Comparison of ENCODE assay signal across 20 cellular contexts in the genomic region with DNA sequence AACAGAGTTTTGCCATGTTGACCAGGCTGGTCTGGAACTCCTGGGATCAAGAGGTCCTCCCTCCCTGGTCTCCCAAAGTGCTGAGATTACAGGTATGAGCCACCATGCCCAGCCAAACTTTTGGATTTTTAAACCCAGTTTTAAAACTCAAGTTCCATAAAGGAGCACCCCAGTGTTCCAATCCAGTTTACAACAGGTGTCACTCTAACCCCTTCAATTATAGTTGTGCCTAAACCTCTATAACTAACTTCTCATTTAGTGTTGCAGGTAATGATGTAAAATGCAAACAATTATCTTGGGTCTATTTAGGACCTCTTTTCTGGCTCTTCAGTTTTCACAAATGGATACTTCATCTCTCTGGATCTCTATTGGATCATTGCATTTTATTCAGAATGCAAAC. TPM values are rescaled to one million over a fixed set of nuclear protein-coding genes. Genes with fewer than 3 reads are reported as not detected.
A peak's percentile ranks its signal among the peaks of the same experiment; 100 is the strongest.
DNase-seq lines count a peak whose midpoint lies in the region; ATAC-seq, FAIRE-seq and TF ChIP-seq lines count a peak whose summit lies in the region.
"Had no signal": no experiment of that assay in that cellular context is flagged by ENCODE, and none has a peak within 500 bp of the region (broad histone marks: within the 10 kb centered on the region; RNA-seq: fewer than 3 reads in every experiment).

No MANE protein-coding gene starts in this region.

- H3K27ac ChIP-seq in right atrium auricular region, result no peak overlapping the region
- no peak overlapping the region for H3K27ac ChIP-seq in GM12878 (ENCODE audit: control insufficient read depth, insufficient read depth)
- H3K27ac ChIP-seq: C4-2B, HL-60 had no signal

- no TSS peak for BruUV-seq in GM12878 (replicated peaks; lab: Mats Ljungman, UMichigan)

- TF ChIP-seq CTCF in right atrium auricular region (IDR thresholded peaks at IDR 0.05) (no peak), GM12878 (IDR thresholded peaks at IDR 0.05 in 2 of 3, conservative IDR thresholded peaks at IDR 0.05 in 1 of 3; ENCODE audit: control insufficient read depth in 2 of 3, extremely low read depth in 1 of 3, insufficient read depth in 1 of 3, low read depth in 3 of 3, low read length in 3 of 3) (peak in 1 of 3 experiments; percentile 36; a peak in 1 of 6 replicates), osteocyte (IDR thresholded peaks at IDR 0.05) (no peak)

- H3K27me3 ChIP-seq in right atrium auricular region (no peaks in the 10 kb centered on the region), GM12878 (replicated peaks in 1 of 2; ENCODE audit: control insufficient read depth in 2 of 2, insufficient read depth in 2 of 2, low read length in 1 of 2) (no peaks in the 10 kb centered on the region; a peak in 1 of 4 replicates)

- H3K9me3 ChIP-seq in right atrium auricular region, result no peaks in the 10 kb centered on the region
- H3K9me3 ChIP-seq in GM12878 (replicated peaks; ENCODE audit: control insufficient read depth, insufficient read depth, low read length), result no peaks in the 10 kb centered on the region
- H3K9me3 ChIP-seq: Caco-2 had no signal

- no peak overlapping the region for H3K4me3 ChIP-seq in right atrium auricular region
- no peak overlapping the region for H3K4me3 ChIP-seq in GM12878
- H3K4me3 ChIP-seq: GM23338 had no signal

- ATAC-seq in left ventricle myocardium superior (no peak), GM12878 (no peak), GM18498 (IDR thresholded peaks at IDR 0.05; ENCODE audit: unreplicated experiment) (no peak)
- ATAC-seq: GM23338 had no signal

- CTCF ChIA-PET in GM12878 (lab: Yijun Ruan, JAX), result interaction anchor here (1.5 to 1.8 kb wide), 2 partner anchors 15 to 303 kb away, joined by 3 to 6 read pairs; no protein-coding TSS in a partner anchor

- no peak overlapping the region for H3K4me2 ChIP-seq in GM12878 (ENCODE audit: control insufficient read depth, insufficient read depth)
- H3K4me2 ChIP-seq: GM23338 had no signal

- RAD21 ChIA-PET in GM12878 (lab: Charles Lee; ENCODE audit: unreplicated experiment), result no interaction called here

- H3K27me3 Mint-ChIP-seq in osteocyte (ENCODE audit: unreplicated experiment), result peaks cover 18% of the 10 kb centered on the region
- H3K27me3 Mint-ChIP-seq: CD4-positive, alpha-beta T cell had no signal

- SMC1A ChIA-PET in GM12878 (lab: Charles Lee; ENCODE audit: uncharacterized antibody, unreplicated experiment), result no interaction called here

- H3K9me3 Mint-ChIP-seq in osteocyte (ENCODE audit: unreplicated experiment), result no peaks in the 10 kb centered on the region
- H3K9me3 Mint-ChIP-seq: CD4-positive, alpha-beta T cell; GM23338 had no signal

- no peak overlapping the region for H3K27ac Mint-ChIP-seq in osteocyte (ENCODE audit: unreplicated experiment)
- H3K27ac Mint-ChIP-seq: CD4-positive, alpha-beta T cell; GM23338 had no signal

- no peak overlapping the region for H3K9ac ChIP-seq in GM12878 (ENCODE audit: control insufficient read depth, insufficient read depth, low read length)

- no peak overlapping the region for H3K4me3 Mint-ChIP-seq in osteocyte (ENCODE audit: unreplicated experiment)
- H3K4me3 Mint-ChIP-seq: CD4-positive, alpha-beta T cell; GM23338 had no signal

- in situ Hi-C loops in GM12878 (cut with MboI), result loop anchor here (10.0 kb wide), 1 partner anchor 301 kb away; no protein-coding TSS in a partner anchor

- no peaks in the 10 kb centered on the region for H3K36me3 ChIP-seq in right atrium auricular region
- no peaks in the 10 kb centered on the region for H3K36me3 ChIP-seq in GM12878 (ENCODE audit: control insufficient read depth in 2 of 2, insufficient read depth in 2 of 2, low read length in 1 of 2)

- TF ChIP-seq POLR2A in GM12891 (IDR thresholded peaks at IDR 0.05; ENCODE audit: low read depth, low read length) (no peak), GM12878 (IDR thresholded peaks at IDR 0.05; ENCODE audit: low read depth, low read length) (no peak)

- H3K79me2 ChIP-seq in GM12878 (ENCODE audit: control insufficient read depth, insufficient read depth, low read length), result no peaks in the 10 kb centered on the region

- no peaks in the 10 kb centered on the region for H3K4me1 Mint-ChIP-seq in osteocyte (ENCODE audit: unreplicated experiment)
- H3K4me1 Mint-ChIP-seq: GM23338 had no signal

- intact Hi-C loops in left ventricle myocardium superior (cut with micrococcal nuclease) (no loop called here), GM12878 (cut with micrococcal nuclease; ENCODE audit: unreplicated experiment) (no loop called here)

- no peak for TF ChIP-seq EP300 in GM12878 (IDR thresholded peaks at IDR 0.05; ENCODE audit: borderline replicate concordance in 1 of 2, control insufficient read depth in 1 of 2, low read depth in 2 of 2, low read length in 2 of 2)

- no peaks in the 10 kb centered on the region for H3K4me1 ChIP-seq in right atrium auricular region
- H3K4me1 ChIP-seq in GM12878 (ENCODE audit: control insufficient read depth, insufficient read depth, low read length), result peaks cover under 1% of the 10 kb centered on the region; the same call in 1 of the 2 replicates
- H3K4me1 ChIP-seq: Caco-2 had no signal

- TF ChIP-seq RAD21 in GM12878 (IDR thresholded peaks at IDR 0.05; ENCODE audit: insufficient read depth, low read depth, low read length), result peak; percentile 41

- peak; percentile 73 for FAIRE-seq in GM12891 (lab: Jason Lieb, UNC)
- FAIRE-seq in GM12878 (lab: Jason Lieb, UNC), result no peak
- FAIRE-seq: D721Med, GM18507, H54 had no signal

- POLR2A ChIA-PET in GM12878 (lab: Charles Lee), result no interaction called here

- DNase-seq in right atrium auricular region (ENCODE audit: low spot score) (peak; percentile 11), left ventricle myocardium superior (no peak), GM12891 (ENCODE audit: insufficient read length, low spot score) (no peak), GM12878 (ENCODE audit: low read depth, low spot score) (no peak), osteocyte (ENCODE audit: extremely low spot score, unreplicated experiment) (peak; percentile 7), NCI-H526 treated with DMSO at 0.1 percent for 48 hours (lab: John Stamatoyannopoulos, UW) (no peak), SW 1271 (lab: John Stamatoyannopoulos, UW) (no peak)
- DNase-seq: ACHN; Caco-2; CD4-positive, alpha-beta T cell; GDM1; HCEC 1CT had no signal

- H3K36me3 Mint-ChIP-seq in osteocyte (ENCODE audit: unreplicated experiment), result no peaks in the 10 kb centered on the region

- H2AFZ ChIP-seq in GM12878 (ENCODE audit: control insufficient read depth, low read depth, low read length), result no peak overlapping the region
- H2AFZ ChIP-seq: GM23338 had no signal

- H4K20me1 ChIP-seq in GM12878 (ENCODE audit: control insufficient read depth, insufficient read depth), result no peaks in the 10 kb centered on the region

RNA-seq across cellular contexts. Expression of a gene that starts 7.8 kb away (rescaled TPM):
- total RNA-seq in right atrium auricular region, result 10 to 100 TPM in 1 of 2 donors, 1 to 10 TPM in 1; 4.3 to 11.1 TPM
- 8.0 TPM for total RNA-seq in left ventricle myocardium superior
- polyA plus RNA-seq in GM12891 (2012; ENCODE audit: low read depth, missing spikeins), result 0.83 TPM
- 3.4 and 8.4 TPM in 2 replicates for total RNA-seq in GM12878 (2013; cell fraction: nucleolus; rRNA removed)
- total RNA-seq in GM12878 (2014; rRNA removed), result 12.3 and 13.6 TPM in 2 replicates
- total RNA-seq in GM12878 (2014; rRNA removed; fragmentation: Illumina TruSeq; extraction: Trizol), result 10.2 and 12.1 TPM in 2 replicates
- total RNA-seq in GM12878 (2021), result 7.4 and 9.2 TPM in 2 replicates
- polyA plus RNA-seq in GM12878 (2011; ENCODE audit: low read depth), result 1.4 TPM
- 0.15 and 0.30 TPM in 2 replicates for polyA plus RNA-seq in GM12878 (2011; rRNA removed)
- polyA plus RNA-seq in GM12878 (2011; cell fraction: cytosol; rRNA removed), result 0.28 TPM in 2 replicates
- polyA plus RNA-seq in GM12878 (2011; cell fraction: nucleus; rRNA removed), result 0.16 and 0.25 TPM in 2 replicates
- 1.9 and 2.4 TPM in 2 replicates for polyA plus RNA-seq in GM12878 (2012)
- polyA plus RNA-seq in GM12878 (2014; fragmentation: Illumina TruSeq; extraction: Trizol), result 10.9 TPM in 2 replicates
- 1 to 10 TPM; 2.9 to 5.6 TPM for polyA plus RNA-seq in GM12878 (2014; fragmentation: Nextera tagmentation; extraction: Ambion mirVana)
- polyA plus RNA-seq in GM12878 (2014; rRNA removed), result 8.0 and 9.6 TPM in 2 replicates
- 1 to 10 TPM; 3.7 to 3.8 TPM for polyA plus RNA-seq in GM12878 (2016; fragmentation: Nextera tagmentation; extraction: Ambion mirVana)
- 0.41 TPM in 1 of 2 replicates, not detected in the other for polyA minus RNA-seq in GM12878 (2011; rRNA and poly(A)+ RNA removed)
- polyA minus RNA-seq in GM12878 (2011; cell fraction: cytosol; rRNA and poly(A)+ RNA removed), result not detected in 2 replicates
- polyA minus RNA-seq in GM12878 (2011; cell fraction: nucleus; rRNA and poly(A)+ RNA removed), result 2.4 and 2.9 TPM in 2 replicates
- 0.31 and 0.62 TPM in 2 replicates for total RNA-seq in osteocyte
- total RNA-seq: HT1080 had no signal

RNA-seq across cellular contexts. Expression of a gene that starts 7.9 kb away (rescaled TPM):
- total RNA-seq in right atrium auricular region (10 to 100 TPM in 1 of 2 donors, 1 to 10 TPM in 1; 6.6 to 11.0 TPM), left ventricle myocardium superior (14.2 TPM), GM12878 (2014; rRNA removed) (13.7 and 14.4 TPM in 2 replicates), GM12878 (2014; rRNA removed; fragmentation: Illumina TruSeq; extraction: Trizol) (21.1 and 21.7 TPM in 2 replicates), GM12878 (2021) (13.3 and 15.7 TPM in 2 replicates), osteocyte (9.8 and 15.5 TPM in 2 replicates)
- 15.6 TPM for polyA plus RNA-seq in GM12891 (2012; ENCODE audit: low read depth, missing spikeins)
- 73.2 and 82.2 TPM in 2 replicates for total RNA-seq in GM12878 (2013; cell fraction: nucleolus; rRNA removed)
- 4.5 TPM for polyA plus RNA-seq in GM12878 (2011; ENCODE audit: low read depth)
- polyA plus RNA-seq in GM12878 (2011; rRNA removed) (18.9 and 26.9 TPM in 2 replicates), GM12878 (2014; fragmentation: Illumina TruSeq; extraction: Trizol) (36.2 and 52.5 TPM in 2 replicates), GM12878 (2014; fragmentation: Nextera tagmentation; extraction: Ambion mirVana) (10 to 100 TPM; 36.3 to 57.1 TPM), GM12878 (2014; rRNA removed) (9.6 and 11.5 TPM in 2 replicates), GM12878 (2016; fragmentation: Nextera tagmentation; extraction: Ambion mirVana) (10 to 100 TPM; 40.7 to 41.1 TPM)
- 5.8 and 6.3 TPM in 2 replicates for polyA plus RNA-seq in GM12878 (2011; cell fraction: cytosol; rRNA removed)
- polyA plus RNA-seq in GM12878 (2011; cell fraction: nucleus; rRNA removed), result 7.1 and 7.9 TPM in 2 replicates
- 9.6 TPM in 2 replicates for polyA plus RNA-seq in GM12878 (2012)
- 9.0 and 9.6 TPM in 2 replicates for polyA minus RNA-seq in GM12878 (2011; rRNA and poly(A)+ RNA removed)
- polyA minus RNA-seq in GM12878 (2011; cell fraction: cytosol; rRNA and poly(A)+ RNA removed), result 3.6 and 6.3 TPM in 2 replicates
- 6.9 and 10.3 TPM in 2 replicates for polyA minus RNA-seq in GM12878 (2011; cell fraction: nucleus; rRNA and poly(A)+ RNA removed)

RNA-seq across cellular contexts. Expression of a gene that starts 56.9 kb away (rescaled TPM):
- 10 to 100 TPM in 1 of 2 donors, 1 to 10 TPM in 1; 6.9 to 13.1 TPM for total RNA-seq in right atrium auricular region
- 4.1 TPM for total RNA-seq in left ventricle myocardium superior
- 6.9 TPM for polyA plus RNA-seq in GM12891 (2012; ENCODE audit: low read depth, missing spikeins)
- 4.7 and 6.0 TPM in 2 replicates for total RNA-seq in GM12878 (2013; cell fraction: nucleolus; rRNA removed)
- total RNA-seq in GM12878 (2014; rRNA removed), result 19.3 and 20.7 TPM in 2 replicates
- total RNA-seq in GM12878 (2014; rRNA removed; fragmentation: Illumina TruSeq; extraction: Trizol), result 16.0 and 16.1 TPM in 2 replicates
- total RNA-seq in GM12878 (2021), result 22.6 and 22.9 TPM in 2 replicates
- polyA plus RNA-seq in GM12878 (2011; ENCODE audit: low read depth), result 10.5 TPM
- polyA plus RNA-seq in GM12878 (2011; rRNA removed), result 11.2 and 12.7 TPM in 2 replicates
- 10.1 and 11.8 TPM in 2 replicates for polyA plus RNA-seq in GM12878 (2011; cell fraction: cytosol; rRNA removed)
- polyA plus RNA-seq in GM12878 (2011; cell fraction: nucleus; rRNA removed), result 6.2 and 6.5 TPM in 2 replicates
- 11.8 and 15.3 TPM in 2 replicates for polyA plus RNA-seq in GM12878 (2012)
- 18.2 and 23.1 TPM in 2 replicates for polyA plus RNA-seq in GM12878 (2014; fragmentation: Illumina TruSeq; extraction: Trizol)
- 10 to 100 TPM; 12.8 to 15.4 TPM for polyA plus RNA-seq in GM12878 (2014; fragmentation: Nextera tagmentation; extraction: Ambion mirVana)
- polyA plus RNA-seq in GM12878 (2014; rRNA removed), result 25.2 and 28.0 TPM in 2 replicates
- polyA plus RNA-seq in GM12878 (2016; fragmentation: Nextera tagmentation; extraction: Ambion mirVana), result 10 to 100 TPM; 23.5 to 27.6 TPM
- 5.9 and 10.0 TPM in 2 replicates for polyA minus RNA-seq in GM12878 (2011; rRNA and poly(A)+ RNA removed)
- polyA minus RNA-seq in GM12878 (2011; cell fraction: cytosol; rRNA and poly(A)+ RNA removed), result 2.7 and 4.2 TPM in 2 replicates
- 3.1 and 5.9 TPM in 2 replicates for polyA minus RNA-seq in GM12878 (2011; cell fraction: nucleus; rRNA and poly(A)+ RNA removed)
- total RNA-seq in osteocyte, result 16.1 and 16.9 TPM in 2 replicates

Comparison
In these comparisons a context has a peak if more than half of its experiments do, and no peak if none do; other contexts are left out.
1. DNase-seq: peak in right atrium auricular region (single experiment) and osteocyte (single experiment); none in left ventricle myocardium superior (single experiment), GM12891 (single experiment), GM12878 (single experiment), NCI-H526 treated with DMSO at 0.1 percent for 48 hours (single experiment) and SW 1271 (0 of 2).